In the genomic region with DNA sequence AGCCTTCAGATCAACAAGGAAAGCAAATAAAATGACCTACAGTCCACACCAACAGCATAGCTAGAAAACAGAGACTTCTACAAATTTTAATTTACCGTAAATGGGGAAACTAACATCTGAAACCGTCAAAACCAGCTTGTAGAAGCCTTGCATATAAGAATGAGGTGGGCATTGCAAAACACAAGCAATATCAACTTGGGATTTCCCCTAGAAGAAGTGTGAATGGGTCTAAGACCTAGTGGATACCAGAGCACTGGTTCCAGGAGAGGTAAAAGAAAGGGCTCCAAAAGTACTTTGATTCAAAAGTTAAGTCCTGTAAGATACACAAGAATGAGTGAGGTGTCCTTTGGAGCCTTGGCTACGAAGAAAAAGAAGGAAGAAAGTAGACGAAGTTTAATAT, we compare ENCODE assay signal across 1 cellular context.
TF ChIP-seq lines count a peak whose summit lies in the region.

No MANE protein-coding gene starts in this region.

TF ChIP-seq in HEK293, 187 proteins besides CTCF, POLR2A, EP300 and RAD21:
- no peak for TF ChIP-seq ZNF785 (tag by site-specific recombination; IDR thresholded peaks at IDR 0.05)
- 0 out of 2 replicates have a peak, but pooled peaks have one; percentile 24 for TF ChIP-seq PRDM4 (tag by site-specific recombination; IDR thresholded peaks at IDR 0.05)
